11 cellular contexts compared by ENCODE assay signal in genomic region chr3:185153861-185154629, GRCh38. TPM values are rescaled to one million over a fixed set of nuclear protein-coding genes. Genes with fewer than 3 reads are reported as not detected.
DNase-seq lines count a peak whose midpoint lies in the region; ATAC-seq and TF ChIP-seq lines count a peak whose summit lies in the region.
"Had no signal": no experiment of that assay in that cellular context is flagged by ENCODE, and none has a peak within 500 bp of the region (broad histone marks: within the 10 kb centered on the region; RNA-seq: fewer than 3 reads in every experiment).

No MANE protein-coding gene starts in this region.

- H3K9ac ChIP-seq in skeletal muscle tissue (ENCODE audit: low read depth in 1 of 3, low read length in 3 of 3) = no peak overlapping the region

- peaks cover 45% of the 10 kb centered on the region for H3K27me3 ChIP-seq in GM23338 (ENCODE audit: insufficient read depth)
- H3K27me3 ChIP-seq in skeletal muscle tissue (ENCODE audit: control insufficient read depth in 3 of 3, insufficient read depth in 3 of 3, low read length in 3 of 3) = peaks cover 15 to 27% (median 18%) of the 10 kb centered on the region in 3 donors

- H3K9me3 ChIP-seq in skeletal muscle tissue (ENCODE audit: control insufficient read depth in 3 of 3, low read length in 3 of 3) = no peaks in the 10 kb centered on the region

- H3K27ac ChIP-seq in GM23338 (ENCODE audit: low read depth) (no peak overlapping the region), angular gyrus (ENCODE audit: low read depth, low read length) (peak overlapping the region; percentile 56), skeletal muscle tissue (ENCODE audit: low read depth, low read length) (no peak overlapping the region)

- peak; percentile 61 for ATAC-seq in GM23338
- ATAC-seq in GM18517 (IDR thresholded peaks at IDR 0.05; ENCODE audit: unreplicated experiment) = no peak
- ATAC-seq in HG03039 (IDR thresholded peaks at IDR 0.05; ENCODE audit: unreplicated experiment) = no peak

- no peaks in the 10 kb centered on the region for H3K79me2 ChIP-seq in GM23338 (replicated peaks; ENCODE audit: insufficient read depth)

- H3K27ac Mint-ChIP-seq in GM23338 = no peak overlapping the region
- H3K27ac Mint-ChIP-seq: activated CD4-positive, alpha-beta T cell treated with anti-CD3 and anti-CD28 coated beads, Interleukin-2, amount 10 ng/mL, durations not matched to agents 7 days and 5 days; activated naive CD4-positive, alpha-beta T cell treated with anti-CD3 and anti-CD28 coated beads, Interleukin-2, amount 50 U/mL, for 24 hours had no signal

- H3K36me3 ChIP-seq in GM23338 (ENCODE audit: insufficient read depth) (no peaks in the 10 kb centered on the region), skeletal muscle tissue (ENCODE audit: control insufficient read depth in 3 of 3, insufficient read depth in 3 of 3, low read length in 3 of 3) (no peaks in the 10 kb centered on the region)

- peak overlapping the region; percentile 97 for H2AFZ ChIP-seq in GM23338

- H3K4me1 ChIP-seq in GM23338 (ENCODE audit: insufficient read depth) (peaks cover 12% of the 10 kb centered on the region), skeletal muscle tissue (ENCODE audit: control insufficient read depth in 3 of 3, insufficient read depth in 3 of 3, low read length in 3 of 3) (peaks cover 2 to 14% (median 8%) of the 10 kb centered on the region in 3 donors)

- H3F3A ChIP-seq in GM23338 (replicated peaks; ENCODE audit: low read depth) = peaks cover 10% of the 10 kb centered on the region; the same call in 1 of the 2 replicates

- H3K4me2 ChIP-seq in GM23338 = peak overlapping the region; percentile 84

- H4K20me1 ChIP-seq in GM23338 (replicated peaks; ENCODE audit: insufficient read depth) = no peaks in the 10 kb centered on the region

- TF ChIP-seq CTCF in GM23338 (conservative IDR thresholded peaks at IDR 0.05; ENCODE audit: low read depth in 2 of 2) = 0 out of 4 replicates have a peak, but pooled peaks have one; percentile 6 to 11

- 0 out of 2 replicates have a peak, but pooled peaks cover 3% of the 10 kb centered on the region for H3K9me2 ChIP-seq in GM23338 (ENCODE audit: insufficient read depth)

- H3K9me3 Mint-ChIP-seq in GM23338 = no peaks in the 10 kb centered on the region
- H3K9me3 Mint-ChIP-seq: activated CD4-positive, alpha-beta T cell treated with anti-CD3 and anti-CD28 coated beads, Interleukin-2, amount 10 ng/mL, durations not matched to agents 7 days and 5 days; activated naive CD4-positive, alpha-beta T cell treated with anti-CD3 and anti-CD28 coated beads, Interleukin-2, amount 50 U/mL, for 24 hours had no signal

- peaks cover 8% of the 10 kb centered on the region for H3K4me1 Mint-ChIP-seq in GM23338

- H3K4me3 ChIP-seq in GM23338 (peak overlapping the region; percentile 83), iPS-11a (ENCODE audit: low read depth, low read length) (peak overlapping the region; percentile 14), skeletal muscle tissue (ENCODE audit: low read length in 3 of 3) (peak overlapping the region in 2 of 3 donors; percentile 45 to 67)

- DNase-seq in GM23338 (ENCODE audit: low spot score) (peak; percentile 57), dedifferentiated amniotic fluid mesenchymal stem cell (ENCODE audit: extremely low spot score) (no peak), 8988T (no peak)
- DNase-seq: activated CD4-positive, alpha-beta T cell treated with anti-CD3 and anti-CD28 coated beads, Interleukin-2, amount 10 ng/mL, durations not matched to agents 7 days and 5 days; NCI-H510A treated with DMSO at 0.1 percent for 48 hours had no signal

- no peaks in the 10 kb centered on the region for H3K36me3 Mint-ChIP-seq in GM23338 (ENCODE audit: low read depth)
- H3K36me3 Mint-ChIP-seq: activated naive CD4-positive, alpha-beta T cell treated with anti-CD3 and anti-CD28 coated beads, Interleukin-2, amount 50 U/mL, for 24 hours had no signal

- peaks cover 17% of the 10 kb centered on the region for H3K27me3 Mint-ChIP-seq in GM23338 (ENCODE audit: insufficient read depth, low read depth, poor library complexity)

- H3K4me3 Mint-ChIP-seq in GM23338 = no peak overlapping the region

TF ChIP-seq in GM23338, 12 proteins besides CTCF, POLR2A, EP300 and RAD21 (continues in another document):
- TF ChIP-seq NANOG (IDR thresholded peaks at IDR 0.05; ENCODE audit: borderline replicate concordance) (no peak), ZNF114 (CRISPR knock-in tag; IDR thresholded peaks at IDR 0.05) (no peak), JUNB (IDR thresholded peaks at IDR 0.05; ENCODE audit: unreplicated experiment) (no peak), STAT1 (IDR thresholded peaks at IDR 0.05; ENCODE audit: unreplicated experiment) (no peak), EZH2 (IDR thresholded peaks at IDR 0.05; ENCODE audit: low read depth, unreplicated experiment) (no peak), POLR2AphosphoS5 (IDR thresholded peaks at IDR 0.05; ENCODE audit: low read depth) (no peak), ETS1 (IDR thresholded peaks at IDR 0.05) (no peak)
- TF ChIP-seq, protein P1, sequence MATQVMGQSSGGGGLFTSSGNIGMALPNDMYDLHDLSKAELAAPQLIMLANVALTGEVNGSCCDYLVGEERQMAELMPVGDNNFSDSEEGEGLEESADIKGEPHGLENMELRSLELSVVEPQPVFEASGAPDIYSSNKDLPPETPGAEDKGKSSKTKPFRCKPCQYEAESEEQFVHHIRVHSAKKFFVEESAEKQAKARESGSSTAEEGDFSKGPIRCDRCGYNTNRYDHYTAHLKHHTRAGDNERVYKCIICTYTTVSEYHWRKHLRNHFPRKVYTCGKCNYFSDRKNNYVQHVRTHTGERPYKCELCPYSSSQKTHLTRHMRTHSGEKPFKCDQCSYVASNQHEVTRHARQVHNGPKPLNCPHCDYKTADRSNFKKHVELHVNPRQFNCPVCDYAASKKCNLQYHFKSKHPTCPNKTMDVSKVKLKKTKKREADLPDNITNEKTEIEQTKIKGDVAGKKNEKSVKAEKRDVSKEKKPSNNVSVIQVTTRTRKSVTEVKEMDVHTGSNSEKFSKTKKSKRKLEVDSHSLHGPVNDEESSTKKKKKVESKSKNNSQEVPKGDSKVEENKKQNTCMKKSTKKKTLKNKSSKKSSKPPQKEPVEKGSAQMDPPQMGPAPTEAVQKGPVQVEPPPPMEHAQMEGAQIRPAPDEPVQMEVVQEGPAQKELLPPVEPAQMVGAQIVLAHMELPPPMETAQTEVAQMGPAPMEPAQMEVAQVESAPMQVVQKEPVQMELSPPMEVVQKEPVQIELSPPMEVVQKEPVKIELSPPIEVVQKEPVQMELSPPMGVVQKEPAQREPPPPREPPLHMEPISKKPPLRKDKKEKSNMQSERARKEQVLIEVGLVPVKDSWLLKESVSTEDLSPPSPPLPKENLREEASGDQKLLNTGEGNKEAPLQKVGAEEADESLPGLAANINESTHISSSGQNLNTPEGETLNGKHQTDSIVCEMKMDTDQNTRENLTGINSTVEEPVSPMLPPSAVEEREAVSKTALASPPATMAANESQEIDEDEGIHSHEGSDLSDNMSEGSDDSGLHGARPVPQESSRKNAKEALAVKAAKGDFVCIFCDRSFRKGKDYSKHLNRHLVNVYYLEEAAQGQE (IDR thresholded peaks at IDR 0.05; ENCODE audit: unreplicated experiment) = no peak

RNA-seq across cellular contexts. Expression of gene C3orf70, which starts 1.2 kb away (rescaled TPM):
- total RNA-seq in GM23338 (2014; rRNA removed; shearing (Covaris generic)) = 1.1 and 1.5 TPM in 2 replicates
- polyA plus RNA-seq in GM23338 (2016; fragmentation: Nextera tagmentation; extraction: Ambion mirVana) = 0.42 and 0.45 TPM in 2 replicates
- total RNA-seq in skeletal muscle tissue = 4.2 TPM

Comparison
In these comparisons a context has a peak if more than half of its experiments do, and no peak if none do; other contexts are left out.
1. H3K4me3 ChIP-seq: peak in every context shown above with its lines; median percentile 83 in GM23338; 56 in skeletal muscle tissue; 14 in iPS-11a.